ENCODE assay signal across 8 cellular contexts in genomic region chr3:141105828-141106628, GRCh38. TPM values are rescaled to one million over a fixed set of nuclear protein-coding genes. Genes with fewer than 3 reads are reported as not detected.
A peak's percentile ranks its signal among the peaks of the same experiment; 100 is the strongest.
DNase-seq lines count a peak whose midpoint lies in the region; ATAC-seq and TF ChIP-seq lines count a peak whose summit lies in the region.

No MANE protein-coding gene starts in this region.

- CTCF ChIA-PET in activated CD8-positive, alpha-beta T cell treated with anti-CD3 and anti-CD28 coated beads for 36 hours (lab: Charles Lee): interaction anchor here (0.6 to 1.7 kb wide), 24 partner anchors 9 to 542 kb away, joined by 3 to 23 read pairs (median 3); partner anchors contain the start of gene PXYLP1

- H3K27ac Mint-ChIP-seq in activated CD8-positive, alpha-beta T cell treated with anti-CD3 and anti-CD28 coated beads for 36 hours: no peak overlapping the region
- H3K27ac Mint-ChIP-seq in endodermal cell: peak overlapping the region; percentile 71
- no peak overlapping the region for H3K27ac Mint-ChIP-seq in stimulated activated effector memory CD8-positive, alpha-beta T cell treated with anti-CD3 and anti-CD28 coated beads, Interleukin-12 subunit alpha, Interleukin-12 subunit beta, amount 100 ng/mL, for 72 hours

- H3K27me3 Mint-ChIP-seq in activated CD8-positive, alpha-beta T cell treated with anti-CD3 and anti-CD28 coated beads for 36 hours: no peaks in the 10 kb centered on the region
- no peaks in the 10 kb centered on the region for H3K27me3 Mint-ChIP-seq in endodermal cell (ENCODE audit: insufficient read depth)

- H3K9me3 Mint-ChIP-seq in activated CD8-positive, alpha-beta T cell treated with anti-CD3 and anti-CD28 coated beads for 36 hours: no peaks in the 10 kb centered on the region
- H3K9me3 Mint-ChIP-seq in endodermal cell: no peaks in the 10 kb centered on the region
- H3K9me3 Mint-ChIP-seq in stimulated activated effector memory CD8-positive, alpha-beta T cell treated with anti-CD3 and anti-CD28 coated beads, Interleukin-12 subunit alpha, Interleukin-12 subunit beta, amount 100 ng/mL, for 72 hours: no peaks in the 10 kb centered on the region

- peak; percentile 74 for TF ChIP-seq CTCF in activated CD8-positive, alpha-beta T cell treated with anti-CD3 and anti-CD28 coated beads for 36 hours (IDR thresholded peaks at IDR 0.05)
- TF ChIP-seq CTCF in endodermal cell (conservative IDR thresholded peaks at IDR 0.05): peak; percentile 84

- ATAC-seq in HG03571 (IDR thresholded peaks at IDR 0.05; ENCODE audit: unreplicated experiment) (peak; percentile 55), HG02981 (IDR thresholded peaks at IDR 0.05; ENCODE audit: unreplicated experiment) (no peak)
- peak; percentile 85 for ATAC-seq in activated CD8-positive, alpha-beta T cell treated with anti-CD3 and anti-CD28 coated beads for 36 hours
- peak; percentile 30 for ATAC-seq in stimulated activated effector memory CD8-positive, alpha-beta T cell treated with anti-CD3 and anti-CD28 coated beads, Interleukin-12 subunit alpha, Interleukin-12 subunit beta, amount 100 ng/mL, for 72 hours

- WGBS in endodermal cell (ENCODE audit: insufficient coverage in 1 of 2, insufficient read length in 1 of 2), 2 experiments: 50 to 59% methylated on average over 5 to 7 of the region's 7 CpGs

- peaks cover 18% of the 10 kb centered on the region for H3K9me3 ChIP-seq in endodermal cell (ENCODE audit: control insufficient read depth, low read length)

- POLR2A ChIA-PET in activated CD8-positive, alpha-beta T cell treated with anti-CD3 and anti-CD28 coated beads for 36 hours (lab: Charles Lee): interaction anchor here (1.0 kb wide), 1 partner anchor 107 kb away, joined by 3 read pairs; no protein-coding TSS in a partner anchor

- H3K4me3 ChIP-seq in endodermal cell (ENCODE audit: low read length): no peak overlapping the region

- peak; percentile 85 for DNase-seq in ELR (ENCODE audit: low read depth)
- peak; percentile 65 for DNase-seq in NCI-H774 (lab: John Stamatoyannopoulos, UW)
- peak; percentile 87 for DNase-seq in activated CD8-positive, alpha-beta T cell treated with anti-CD3 and anti-CD28 coated beads for 36 hours
- DNase-seq in endodermal cell: peak; percentile 89
- DNase-seq in mesenteric fat pad (ENCODE audit: low spot score): peak; percentile 59
- DNase-seq in stimulated activated effector memory CD8-positive, alpha-beta T cell treated with anti-CD3 and anti-CD28 coated beads, Interleukin-12 subunit alpha, Interleukin-12 subunit beta, amount 100 ng/mL, for 72 hours (ENCODE audit: low spot score in 2 of 2): peak; percentile 49 to 72

- no peak overlapping the region for H3K4me3 Mint-ChIP-seq in activated CD8-positive, alpha-beta T cell treated with anti-CD3 and anti-CD28 coated beads for 36 hours
- no peak overlapping the region for H3K4me3 Mint-ChIP-seq in endodermal cell
- H3K4me3 Mint-ChIP-seq in stimulated activated effector memory CD8-positive, alpha-beta T cell treated with anti-CD3 and anti-CD28 coated beads, Interleukin-12 subunit alpha, Interleukin-12 subunit beta, amount 100 ng/mL, for 72 hours: no peak overlapping the region

- H3K27ac ChIP-seq in endodermal cell (ENCODE audit: low read depth, low read length): no peak overlapping the region

- H3K27me3 ChIP-seq in endodermal cell (ENCODE audit: control insufficient read depth, insufficient read depth, low read length, poor library complexity, severe bottlenecking): no peaks in the 10 kb centered on the region

- H3K4me1 ChIP-seq in endodermal cell (ENCODE audit: control insufficient read depth, insufficient read depth, low read length): peaks cover 7% of the 10 kb centered on the region

- H3K4me1 Mint-ChIP-seq in activated CD8-positive, alpha-beta T cell treated with anti-CD3 and anti-CD28 coated beads for 36 hours (ENCODE audit: low read depth): no peaks in the 10 kb centered on the region
- peaks cover 24% of the 10 kb centered on the region for H3K4me1 Mint-ChIP-seq in endodermal cell
- no peaks in the 10 kb centered on the region for H3K4me1 Mint-ChIP-seq in stimulated activated effector memory CD8-positive, alpha-beta T cell treated with anti-CD3 and anti-CD28 coated beads, Interleukin-12 subunit alpha, Interleukin-12 subunit beta, amount 100 ng/mL, for 72 hours

- no peaks in the 10 kb centered on the region for H3K36me3 ChIP-seq in endodermal cell (ENCODE audit: control insufficient read depth, insufficient read depth, low read length)

- intact Hi-C loops in activated CD8-positive, alpha-beta T cell treated with anti-CD3 and anti-CD28 coated beads for 36 hours (cut with micrococcal nuclease): loop anchor here (5.0 kb wide), 3 partner anchors 86 to 209 kb away; no protein-coding TSS in a partner anchor

- H3K36me3 Mint-ChIP-seq in activated CD8-positive, alpha-beta T cell treated with anti-CD3 and anti-CD28 coated beads for 36 hours (ENCODE audit: low read depth): no peaks in the 10 kb centered on the region
- H3K36me3 Mint-ChIP-seq in endodermal cell (ENCODE audit: low read depth): peaks cover 2% of the 10 kb centered on the region
- no peaks in the 10 kb centered on the region for H3K36me3 Mint-ChIP-seq in stimulated activated effector memory CD8-positive, alpha-beta T cell treated with anti-CD3 and anti-CD28 coated beads, Interleukin-12 subunit alpha, Interleukin-12 subunit beta, amount 100 ng/mL, for 72 hours

- H3K9ac ChIP-seq in endodermal cell (ENCODE audit: extremely low read depth, low read length, poor library complexity, severe bottlenecking): no peak overlapping the region

RNA-seq across cellular contexts. Expression of gene SPSB4, which starts 54.9 kb away (rescaled TPM):
- total RNA-seq in activated CD8-positive, alpha-beta T cell treated with anti-CD3 and anti-CD28 coated beads for 36 hours: not detected
- total RNA-seq in endodermal cell (1 to 10 TPM; 7.5 to 8.2 TPM), mesenteric fat pad (1.1 TPM)
- 28.1 TPM for polyA plus RNA-seq in endodermal cell (2013, experiment 1 of 2)
- 26.5 TPM for polyA plus RNA-seq in endodermal cell (2013, experiment 2 of 2)
